ENCODE assay signal across 8 cellular contexts in genomic region chr1:65174585-65174984, GRCh38. TPM values are rescaled to one million over a fixed set of nuclear protein-coding genes. Genes with fewer than 3 reads are reported as not detected.
DNase-seq lines count a peak whose midpoint lies in the region; ATAC-seq, FAIRE-seq and TF ChIP-seq lines count a peak whose summit lies in the region.

No MANE protein-coding gene starts in this region.

- no peak overlapping the region for H3K4me2 ChIP-seq in HepG2 (ENCODE audit: low read depth, low read length)

- ATAC-seq in HepG2: no peak
- ATAC-seq in HG03135 (IDR thresholded peaks at IDR 0.05; ENCODE audit: unreplicated experiment): peak; percentile 91
- ATAC-seq in left cardiac atrium: peak; percentile 62 to 79
- peak; percentile 59 to 79 for ATAC-seq in upper lobe of left lung (ENCODE audit: low FRiP score in 2 of 2)

- intact Hi-C loops in HepG2 (cut with micrococcal nuclease; ENCODE audit: unreplicated experiment) (loop anchor here (5.0 kb wide), 1 partner anchor 33 kb away; no protein-coding TSS in a partner anchor), left cardiac atrium (cut with DNase I) (no loop called here), dorsolateral prefrontal cortex (cut with DNase I) (no loop called here)

- no peak for TF ChIP-seq POLR2A in HepG2 (IDR thresholded peaks at IDR 0.05; ENCODE audit: insufficient read depth in 1 of 2, low read depth in 2 of 2, low read length in 2 of 2)
- TF ChIP-seq POLR2A in upper lobe of left lung (IDR thresholded peaks at IDR 0.05): no peak

- DNase-seq in HepG2 (ENCODE audit: low spot score): no peak
- DNase-seq in SK-MEL-5 (ENCODE audit: low read depth, low spot score): peak; percentile 92
- DNase-seq in left cardiac atrium: peak; percentile 80
- DNase-seq in upper lobe of left lung: peak in 1 of 2 donors; percentile 60
- DNase-seq in OCI-M2 (lab: John Stamatoyannopoulos, UW; ENCODE audit: unreplicated experiment): no peak
- DNase-seq in dorsolateral prefrontal cortex: no peak

- in situ Hi-C loops in HepG2 (cut with HindIII; ENCODE audit: extremely low pct_ligation_motif_present, low pct_unique_long_range_greater_than_20kb) (no loop called here), SK-MEL-5 (cut with HindIII; ENCODE audit: low pct_unique_long_range_greater_than_20kb, low sequenced_read_pairs) (no loop called here)

- CTCF ChIA-PET in HepG2 (lab: Yijun Ruan, JAX; ENCODE audit: low intra/inter-chr PET ratio, low total read pairs): no interaction called here

- H3K27ac ChIP-seq in liver (ENCODE audit: low read depth in 1 of 2, low read length in 2 of 2): no peak overlapping the region
- H3K27ac ChIP-seq in HepG2 (ENCODE audit: extremely low read length, insufficient read depth, low read length): no peak overlapping the region
- no peak overlapping the region for H3K27ac ChIP-seq in upper lobe of left lung
- peak overlapping the region in 26 of 59 donors; percentile 6 to 84 (median 46) for H3K27ac ChIP-seq in dorsolateral prefrontal cortex

- peaks cover 97% of the 10 kb centered on the region for H3K79me2 ChIP-seq in HepG2 (ENCODE audit: insufficient read depth, low read length)

- no peak overlapping the region for H3K9ac ChIP-seq in liver (ENCODE audit: low read depth in 1 of 2, low read length in 2 of 2)
- no peak overlapping the region for H3K9ac ChIP-seq in HepG2 (ENCODE audit: insufficient read depth, low read depth, low read length)

- TF ChIP-seq CTCF in liver (IDR thresholded peaks at IDR 0.05; ENCODE audit: low read depth, low read length, missing input control): no peak
- TF ChIP-seq CTCF in HepG2 (CRISPR knock-in tag; IDR thresholded peaks at IDR 0.05): no peak
- no peak for TF ChIP-seq CTCF in upper lobe of left lung (IDR thresholded peaks at IDR 0.05)
- TF ChIP-seq CTCF in dorsolateral prefrontal cortex (IDR thresholded peaks at IDR 0.05 in 54 of 56, conservative IDR thresholded peaks at IDR 0.05 in 2 of 56; ENCODE audit: low read depth in 1 of 56, partially characterized antibody in 56 of 56): no peak

- POLR2A ChIA-PET in HepG2 (lab: Yijun Ruan, JAX): interaction anchor here (0.8 kb wide), 1 partner anchor 15 kb away, joined by 6 read pairs; no protein-coding TSS in a partner anchor

- 28% methylated on average over 3 of the region's 3 CpGs for WGBS in liver
- WGBS in HepG2 (ENCODE audit: low lambda C conversion rate): 86% methylated on average over 3 of the region's 3 CpGs
- WGBS in upper lobe of left lung, 2 donors: 29 to 31% methylated on average over 3 of the region's 3 CpGs

- no peak for FAIRE-seq in HepG2 (lab: Jason Lieb, UNC)

- H2AFZ ChIP-seq in HepG2 (ENCODE audit: low read length): no peak overlapping the region

- H3K9me3 ChIP-seq in liver (ENCODE audit: control insufficient read depth in 4 of 4, low read length in 3 of 4) (no peaks in the 10 kb centered on the region), HepG2 (ENCODE audit: low read length) (no peaks in the 10 kb centered on the region), upper lobe of left lung (no peaks in the 10 kb centered on the region)

- TF ChIP-seq EP300 in HepG2 (IDR thresholded peaks at IDR 0.05; ENCODE audit: low read depth in 2 of 2, low read length in 2 of 2) (no peak), HepG2 (CRISPR knock-in tag; IDR thresholded peaks at IDR 0.05; ENCODE audit: borderline replicate concordance) (no peak), upper lobe of left lung (IDR thresholded peaks at IDR 0.05) (no peak)

- H3K27me3 ChIP-seq in liver (ENCODE audit: control insufficient read depth in 4 of 4, insufficient read depth in 4 of 4, low read length in 3 of 4) (no peaks in the 10 kb centered on the region), HepG2 (ENCODE audit: control insufficient read depth in 1 of 2, insufficient read depth in 2 of 2, low read length in 2 of 2) (no peaks in the 10 kb centered on the region), upper lobe of left lung (no peaks in the 10 kb centered on the region), dorsolateral prefrontal cortex (no peaks in the 10 kb centered on the region)

- BruUV-seq in HepG2 (replicated peaks; lab: Mats Ljungman, UMichigan): no TSS peak

- TF ChIP-seq RAD21 in liver (IDR thresholded peaks at IDR 0.05) (peak in 1 of 2 donors; percentile 45), HepG2 (CRISPR knock-in tag; IDR thresholded peaks at IDR 0.05) (no peak)

- H4K20me1 ChIP-seq in HepG2 (ENCODE audit: insufficient read depth, low read length): peaks cover 75% of the 10 kb centered on the region

- H3K36me3 ChIP-seq in liver (ENCODE audit: control insufficient read depth in 4 of 4, insufficient read depth in 3 of 4, low read depth in 1 of 4, low read length in 3 of 4): no peaks in the 10 kb centered on the region
- H3K36me3 ChIP-seq in HepG2 (replicated peaks in 1 of 2; ENCODE audit: control insufficient read depth in 1 of 2, insufficient read depth in 2 of 2, low read length in 2 of 2): peaks cover 1 to 3% of the 10 kb centered on the region in 2 experiments; a peak in 2 of 5 replicates
- no peaks in the 10 kb centered on the region for H3K36me3 ChIP-seq in upper lobe of left lung

- peaks cover 2 to 71% (median 55%) of the 10 kb centered on the region in 4 donors for H3K4me1 ChIP-seq in liver (ENCODE audit: control insufficient read depth in 4 of 4, insufficient read depth in 4 of 4, low read length in 3 of 4)
- peaks cover 85% of the 10 kb centered on the region for H3K4me1 ChIP-seq in HepG2 (ENCODE audit: insufficient read depth, low read length)
- peaks cover 0 to 8% (median 2%) of the 10 kb centered on the region in 4 donors for H3K4me1 ChIP-seq in upper lobe of left lung

- H3K4me3 ChIP-seq in liver (ENCODE audit: low read depth in 1 of 3, low read length in 3 of 3) (no peak overlapping the region), HepG2 (replicated peaks in 1 of 3; ENCODE audit: insufficient read depth in 1 of 3, low read depth in 2 of 3, low read length in 3 of 3) (no peak overlapping the region), upper lobe of left lung (no peak overlapping the region), dorsolateral prefrontal cortex (no peak overlapping the region)

TF ChIP-seq in liver, 16 proteins besides CTCF, POLR2A, EP300 and RAD21:
- TF ChIP-seq TAF1 (conservative IDR thresholded peaks at IDR 0.05) (no peak), HNF4A (conservative IDR thresholded peaks at IDR 0.05) (peak; percentile 55 to 68), HNF4G (IDR thresholded peaks at IDR 0.05) (no peak), RXRA (IDR thresholded peaks at IDR 0.05) (peak; percentile 30 to 35)

TF ChIP-seq in HepG2, 621 proteins besides CTCF, POLR2A, EP300 and RAD21 (continues in another document):
- TF ChIP-seq FOXM1 (CRISPR knock-in tag; IDR thresholded peaks at IDR 0.05) (no peak), ZFP82 (CRISPR knock-in tag; IDR thresholded peaks at IDR 0.05; ENCODE audit: borderline replicate concordance) (no peak), SAFB2 (CRISPR knock-in tag; IDR thresholded peaks at IDR 0.05; ENCODE audit: borderline replicate concordance, low read depth) (no peak), KMT2B (CRISPR knock-in tag; IDR thresholded peaks at IDR 0.05) (no peak)
- TF ChIP-seq, protein P1, sequence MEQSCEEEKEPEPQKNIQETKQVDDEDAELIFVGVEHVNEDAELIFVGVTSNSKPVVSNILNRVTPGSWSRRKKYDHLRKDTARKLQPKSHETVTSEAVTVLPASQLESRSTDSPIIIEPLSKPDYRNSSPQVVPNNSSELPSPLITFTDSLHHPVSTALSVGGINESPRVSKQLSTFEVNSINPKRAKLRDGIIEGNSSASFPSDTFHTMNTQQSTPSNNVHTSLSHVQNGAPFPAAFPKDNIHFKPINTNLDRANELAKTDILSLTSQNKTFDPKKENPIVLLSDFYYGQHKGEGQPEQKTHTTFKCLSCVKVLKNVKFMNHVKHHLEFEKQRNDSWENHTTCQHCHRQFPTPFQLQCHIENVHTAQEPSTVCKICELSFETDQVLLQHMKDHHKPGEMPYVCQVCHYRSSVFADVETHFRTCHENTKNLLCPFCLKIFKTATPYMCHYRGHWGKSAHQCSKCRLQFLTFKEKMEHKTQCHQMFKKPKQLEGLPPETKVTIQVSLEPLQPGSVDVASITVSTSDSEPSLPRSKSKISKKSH (CRISPR knock-in tag; IDR thresholded peaks at IDR 0.05; ENCODE audit: borderline replicate concordance): no peak

RNA-seq across cellular contexts. Expression of gene AK4, which starts 26.6 kb away (rescaled TPM):
- total RNA-seq in liver: 10 to 100 TPM; 58.4 to 60.2 TPM
- polyA plus RNA-seq in liver: 100 to 1,000 TPM in 1 of 2 donors, 10 to 100 TPM in 1; 52.3 to 106 TPM
- total RNA-seq in HepG2 (2016; rRNA removed; fragmentation: Illumina TruSeq; extraction: Trizol): 160 and 244 TPM in 2 replicates
- total RNA-seq in HepG2 (2016; cell fraction: cytosol; rRNA removed; fragmentation: Illumina TruSeq; extraction: Trizol; ENCODE audit: low read depth): 32.4 and 33.4 TPM in 2 replicates
- 159 and 236 TPM in 2 replicates for total RNA-seq in HepG2 (2016; cell fraction: insoluble cytoplasmic fraction; rRNA removed; fragmentation: Illumina TruSeq; extraction: Trizol)
- total RNA-seq in HepG2 (2016; cell fraction: membrane; rRNA removed; fragmentation: Illumina TruSeq; extraction: Trizol): 125 and 127 TPM in 2 replicates
- total RNA-seq in HepG2 (2016; cell fraction: nucleus; rRNA removed; fragmentation: Illumina TruSeq; extraction: Trizol): 62.2 and 67.7 TPM in 2 replicates
- 90.8 and 110 TPM in 2 replicates for polyA plus RNA-seq in HepG2 (2011; rRNA removed)
- 77.7 and 112 TPM in 2 replicates for polyA plus RNA-seq in HepG2 (2011; cell fraction: cytosol; rRNA removed)
- 26.2 and 29.8 TPM in 2 replicates for polyA plus RNA-seq in HepG2 (2011; cell fraction: nucleus; rRNA removed)
- polyA plus RNA-seq in HepG2 (2012): 92.4 and 139 TPM in 2 replicates
- polyA plus RNA-seq in HepG2 (2016; cell fraction: cytosol; fragmentation: Illumina TruSeq; extraction: Trizol; ENCODE audit: low read depth): 33.0 and 40.9 TPM in 2 replicates
- 208 TPM in 2 replicates for polyA plus RNA-seq in HepG2 (2016; cell fraction: insoluble cytoplasmic fraction; fragmentation: Illumina TruSeq; extraction: Trizol; ENCODE audit: low read depth)
- 85.0 and 86.6 TPM in 2 replicates for polyA plus RNA-seq in HepG2 (2016; cell fraction: membrane; fragmentation: Illumina TruSeq; extraction: Trizol; ENCODE audit: low read depth)
- 69.6 and 74.5 TPM in 2 replicates for polyA plus RNA-seq in HepG2 (2016; cell fraction: nucleus; fragmentation: Illumina TruSeq; extraction: Trizol; ENCODE audit: insufficient read depth, low read depth)
- 13.2 and 122 TPM in 2 replicates for polyA minus RNA-seq in HepG2 (2011; rRNA and poly(A)+ RNA removed; ENCODE audit: low replicate concordance)
- 75.7 and 79.3 TPM in 2 replicates for polyA minus RNA-seq in HepG2 (2011; cell fraction: cytosol; rRNA and poly(A)+ RNA removed)
- 69.5 and 75.5 TPM in 2 replicates for polyA minus RNA-seq in HepG2 (2011; cell fraction: nucleus; rRNA and poly(A)+ RNA removed)
- total RNA-seq in SK-MEL-5 (2014; rRNA removed; shearing (Covaris generic)): 22.9 and 23.7 TPM in 2 replicates
- polyA plus RNA-seq in SK-MEL-5 (2015; cell fraction: cytosol; rRNA removed): 11.8 and 21.0 TPM in 2 replicates
- 2.1 and 5.6 TPM in 2 replicates for polyA plus RNA-seq in SK-MEL-5 (2015; cell fraction: nucleus; rRNA removed)
- total RNA-seq in left cardiac atrium: 10 to 100 TPM; 79.7 to 81.3 TPM
- total RNA-seq in upper lobe of left lung: 1 to 10 TPM in 4 of 6 donors, under 1 TPM in 2; 0.44 to 7.0 (median 3.6) TPM
- 100 to 1,000 TPM in 1 of 120 experiments, 10 to 100 TPM in 119; 27.3 to 168 (median 54.4) TPM for total RNA-seq in dorsolateral prefrontal cortex

Comparison
In these comparisons a context has a peak if more than half of its experiments do, and no peak if none do; other contexts are left out.
1. DNase-seq: peak in SK-MEL-5 (single experiment) and left cardiac atrium (single experiment); none in HepG2 (single experiment), OCI-M2 (single experiment) and dorsolateral prefrontal cortex (0 of 10).